ENCODE assay signal across 9 cellular contexts in genomic region chrX:65528705-65529340, GRCh38. TPM values are rescaled to one million over a fixed set of nuclear protein-coding genes. Genes with fewer than 3 reads are reported as not detected.
A peak's percentile ranks its signal among the peaks of the same experiment; 100 is the strongest.
DNase-seq lines count a peak whose midpoint lies in the region; ATAC-seq, FAIRE-seq and TF ChIP-seq lines count a peak whose summit lies in the region.
"Had no signal": no experiment of that assay in that cellular context is flagged by ENCODE, and none has a peak within 500 bp of the region (broad histone marks: within the 10 kb centered on the region; RNA-seq: fewer than 3 reads in every experiment).

No MANE protein-coding gene starts in this region.

- DNase-seq in CD4-positive, alpha-beta memory T cell: peak; percentile 44 to 59 (median 52)
- DNase-seq in GM19239 (ENCODE audit: insufficient read length, low spot score) (peak; percentile 26), LoVo (ENCODE audit: low spot score) (peak; percentile 9), myocyte (ENCODE audit: low read depth) (peak; percentile 34), suprapubic skin (ENCODE audit: low spot score in 2 of 2) (no peak)
- peak; percentile 59 for DNase-seq in activated CD4-positive, alpha-beta T cell treated with anti-CD3 and anti-CD28 coated beads for 48 hours
- peak; percentile 50 for DNase-seq in effector CD4-positive, alpha-beta T cell

- no peaks in the 10 kb centered on the region for H3K9me3 ChIP-seq in CD4-positive, alpha-beta memory T cell (ENCODE audit: control insufficient read depth in 1 of 2, low read length in 2 of 2)
- H3K9me3 ChIP-seq in suprapubic skin: no peaks in the 10 kb centered on the region

- peaks cover 10 to 18% (median 14%) of the 10 kb centered on the region in 4 donors for H3K4me1 Mint-ChIP-seq in CD4-positive, alpha-beta memory T cell

- no peak overlapping the region for H3K27ac ChIP-seq in CD4-positive, alpha-beta memory T cell (ENCODE audit: low read depth, low read length)
- no peak overlapping the region for H3K27ac ChIP-seq in suprapubic skin

- no peak for ATAC-seq in HG03095 (IDR thresholded peaks at IDR 0.05; ENCODE audit: unreplicated experiment)

- no peaks in the 10 kb centered on the region for H3K27me3 Mint-ChIP-seq in CD4-positive, alpha-beta memory T cell

- no peaks in the 10 kb centered on the region for H3K27me3 ChIP-seq in CD4-positive, alpha-beta memory T cell (ENCODE audit: insufficient read depth, low read length)
- H3K27me3 ChIP-seq in suprapubic skin: no peaks in the 10 kb centered on the region

- H3K27ac Mint-ChIP-seq in CD4-positive, alpha-beta memory T cell: peak overlapping the region in 3 of 7 donors; percentile 26 to 42 (median 38)

- TF ChIP-seq EP300 in suprapubic skin (IDR thresholded peaks at IDR 0.05): no peak

- peak; percentile 51 to 91 for TF ChIP-seq CTCF in suprapubic skin (IDR thresholded peaks at IDR 0.05)

- H3K4me3 Mint-ChIP-seq in CD4-positive, alpha-beta memory T cell: peak overlapping the region in 1 of 8 donors; percentile 20

- intact Hi-C loops in CD4-positive, alpha-beta memory T cell (cut with micrococcal nuclease): no loop called here

- no peak for TF ChIP-seq POLR2A in suprapubic skin (IDR thresholded peaks at IDR 0.05)

- peaks cover 36% of the 10 kb centered on the region for H3K36me3 ChIP-seq in CD4-positive, alpha-beta memory T cell (ENCODE audit: insufficient read depth, low read length)
- H3K36me3 ChIP-seq in suprapubic skin: peaks cover 35% of the 10 kb centered on the region

- H3K4me3 ChIP-seq in CD4-positive, alpha-beta memory T cell (ENCODE audit: low read length in 2 of 2): no peak overlapping the region
- no peak overlapping the region for H3K4me3 ChIP-seq in suprapubic skin

- no peaks in the 10 kb centered on the region for H3K9me3 Mint-ChIP-seq in CD4-positive, alpha-beta memory T cell

- peaks cover 11% of the 10 kb centered on the region for H3K4me1 ChIP-seq in CD4-positive, alpha-beta memory T cell (ENCODE audit: insufficient read depth, low read length)
- H3K4me1 ChIP-seq in suprapubic skin: peaks cover 13% of the 10 kb centered on the region

- H3K36me3 Mint-ChIP-seq in CD4-positive, alpha-beta memory T cell: peaks cover 0 to 40% of the 10 kb centered on the region in 2 donors

- peak; percentile 94 for FAIRE-seq in GM19239 (lab: Jason Lieb, UNC)
- FAIRE-seq: TTC549 had no signal

- WGBS in suprapubic skin: 39% methylated on average over 9 of the region's 9 CpGs

- POLR2A ChIA-PET in CD4-positive, alpha-beta memory T cell (lab: Charles Lee; ENCODE audit: partially characterized antibody): no interaction called here

- CTCF ChIA-PET in CD4-positive, alpha-beta memory T cell (lab: Charles Lee; ENCODE audit: partially characterized antibody): interaction anchor here (0.5 to 2.0 kb wide), 11 partner anchors 10 to 1770 kb away, joined by 3 to 10 read pairs (median 4); no protein-coding TSS in a partner anchor

RNA-seq across cellular contexts. Expression of gene LAS1L, which starts 5.8 kb away (rescaled TPM):
- 10 to 100 TPM; 38.5 to 41.6 TPM for total RNA-seq in CD4-positive, alpha-beta memory T cell
- 10 to 100 TPM; 39.7 to 51.7 TPM for polyA plus RNA-seq in CD4-positive, alpha-beta memory T cell
- total RNA-seq in myocyte (17.3 and 19.0 TPM in 2 replicates), suprapubic skin (10 to 100 TPM; 17.2 to 38.2 (median 31.5) TPM)
- 24.1 TPM for polyA plus RNA-seq in myocyte (2012)

Comparison
In these comparisons a context has a peak if more than half of its experiments do, and no peak if none do; other contexts are left out.
1. DNase-seq: peak in CD4-positive, alpha-beta memory T cell (5 of 5), GM19239 (single experiment), LoVo (single experiment), activated CD4-positive, alpha-beta T cell treated with anti-CD3 and anti-CD28 coated beads for 48 hours (single experiment), effector CD4-positive, alpha-beta T cell (single experiment) and myocyte (single experiment); none in suprapubic skin (0 of 2).